ENCODE assay signal across 16 cellular contexts in genomic region chr18:78704960-78705600, GRCh38.
"Had no signal": no experiment of that assay in that cellular context is flagged by ENCODE, and none has a peak within 500 bp of the region (broad histone marks: within the 10 kb centered on the region; RNA-seq: fewer than 3 reads in every experiment).

No MANE protein-coding gene starts in this region.

- DNase-seq: effector CD4-positive, alpha-beta T cell; left ventricle myocardium superior; mucosa of descending colon; naive B cell; stimulated activated CD4-positive, alpha-beta T cell treated with anti-CD3 and anti-CD28 coated beads, Interleukin-4, amount 100 ng/mL, for 4 hours; stimulated activated naive B cell treated with anti-CD40 and anti-IgM and Interleukin-4, amounts not matched to agents 10 μg/mL and 1 μg/mL and 100 μg/mL, for 72 hours; upper lobe of right lung; uterus had no signal

- H3K27ac ChIP-seq: dorsolateral prefrontal cortex, parathyroid adenoma, sigmoid colon, thoracic aorta, tibial nerve, upper lobe of right lung, uterus had no signal

- H2AFZ ChIP-seq: parathyroid adenoma had no signal

- H3K79me2 ChIP-seq: parathyroid adenoma had no signal

- FAIRE-seq: frontal cortex, keratinocyte had no signal

- H3K9ac ChIP-seq: parathyroid adenoma had no signal

- H3K4me1 ChIP-seq: parathyroid adenoma, sigmoid colon, tibial nerve, upper lobe of right lung, uterus had no signal

- H3K9me3 ChIP-seq: uterus had no signal

- H3K36me3 ChIP-seq: sigmoid colon, thoracic aorta, tibial nerve, upper lobe of right lung, uterus had no signal

- H3K4me3 ChIP-seq: dorsolateral prefrontal cortex, lung, mucosa of descending colon, sigmoid colon, thoracic aorta, tibial nerve, upper lobe of right lung, uterus had no signal

- H3K27me3 ChIP-seq: upper lobe of right lung, uterus had no signal
